ENCODE assay signal across 14 cellular contexts in the genomic region with DNA sequence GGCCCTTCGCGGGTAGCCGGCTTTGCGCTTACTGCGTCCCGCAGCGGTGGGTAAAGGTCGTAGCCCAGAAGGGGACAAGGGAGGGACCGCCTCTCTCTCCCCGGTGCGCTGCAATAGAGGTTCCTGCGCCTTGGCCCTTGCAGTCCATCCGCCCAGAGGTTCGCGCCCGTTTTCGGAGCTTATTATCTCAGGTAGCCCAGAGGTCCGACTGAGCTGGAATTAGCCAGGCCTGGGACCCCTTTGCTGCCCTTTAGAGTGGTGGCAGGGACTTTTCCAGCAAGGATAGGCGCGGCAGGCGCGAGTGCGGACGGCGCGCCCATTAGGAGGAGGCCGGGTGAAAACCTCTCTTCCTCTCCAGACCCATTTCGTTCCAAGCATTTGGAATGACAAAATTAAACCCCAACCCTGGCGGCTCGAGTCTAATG. TPM values are rescaled to one million over a fixed set of nuclear protein-coding genes. Genes with fewer than 3 reads are reported as not detected.
A peak's percentile ranks its signal among the peaks of the same experiment; 100 is the strongest.
DNase-seq lines count a peak whose midpoint lies in the region; ATAC-seq, FAIRE-seq and TF ChIP-seq lines count a peak whose summit lies in the region.
"Had no signal": no experiment of that assay in that cellular context is flagged by ENCODE, and none has a peak within 500 bp of the region (broad histone marks: within the 10 kb centered on the region; RNA-seq: fewer than 3 reads in every experiment).

No MANE protein-coding gene starts in this region.

- H4K8ac ChIP-seq in mesendoderm (ENCODE audit: low read depth, low read length): no peak overlapping the region

- H3K18ac ChIP-seq in mesendoderm (ENCODE audit: low read length): no peak overlapping the region

- peaks cover 90% of the 10 kb centered on the region for H3K27me3 Mint-ChIP-seq in activated CD4-positive, alpha-beta memory T cell treated with anti-CD3 and anti-CD28 coated beads, Interleukin-2, amount 10 ng/mL, durations not matched to agents 7 days and 5 days
- H3K27me3 Mint-ChIP-seq in activated CD4-positive, alpha-beta memory T cell treated with anti-CD3 and anti-CD28 coated beads for 36 hours: peaks cover 84% of the 10 kb centered on the region

- no peak for DNase-seq in activated CD4-positive, alpha-beta memory T cell treated with anti-CD3 and anti-CD28 coated beads, Interleukin-2, amount 10 ng/mL, durations not matched to agents 7 days and 5 days
- DNase-seq in activated CD4-positive, alpha-beta memory T cell treated with anti-CD3 and anti-CD28 coated beads for 36 hours: no peak
- DNase-seq in GM12878 (ENCODE audit: low read depth, low spot score) (no peak), mesendoderm (peak; percentile 47), SHP77 treated with DMSO at 0.1 percent for 48 hours (lab: John Stamatoyannopoulos, UW) (no peak)
- DNase-seq in stimulated activated naive CD8-positive, alpha-beta T cell treated with anti-CD3 and anti-CD28 coated beads, Interleukin-15, Interleukin-2, amounts not matched to agents 100 U/mL and 50 U/mL, for 24 hours: peak; percentile 20
- DNase-seq in activated CD4-positive, alpha-beta T cell treated with anti-CD3 and anti-CD28 coated beads, Interleukin-2, amount 50 U/mL, for 4 hours: no peak
- DNase-seq in stimulated activated naive CD4-positive, alpha-beta T cell (lab: John Stamatoyannopoulos, UW): no peak
- DNase-seq: erythroblast, kidney, MV-4-11 had no signal

- peaks cover 4% of the 10 kb centered on the region for H3K36me3 Mint-ChIP-seq in activated CD4-positive, alpha-beta memory T cell treated with anti-CD3 and anti-CD28 coated beads, Interleukin-2, amount 10 ng/mL, durations not matched to agents 7 days and 5 days (ENCODE audit: low read depth)
- H3K36me3 Mint-ChIP-seq in activated CD4-positive, alpha-beta memory T cell treated with anti-CD3 and anti-CD28 coated beads for 36 hours: no peaks in the 10 kb centered on the region

- H3K4me3 ChIP-seq in GM12878 (no peak overlapping the region), mesendoderm (ENCODE audit: low read length) (no peak overlapping the region)
- H3K4me3 ChIP-seq: A549, prostate gland had no signal

- peak overlapping the region; percentile 10 for H3K4me3 Mint-ChIP-seq in activated CD4-positive, alpha-beta memory T cell treated with anti-CD3 and anti-CD28 coated beads, Interleukin-2, amount 10 ng/mL, durations not matched to agents 7 days and 5 days
- H3K4me3 Mint-ChIP-seq in activated CD4-positive, alpha-beta memory T cell treated with anti-CD3 and anti-CD28 coated beads for 36 hours: no peak overlapping the region

- 52% methylated on average over 30 of the region's 30 CpGs for WGBS in GM12878 (ENCODE audit: insufficient coverage, insufficient replicate concordance, low lambda C conversion rate, missing lambda C conversion rate)
- WGBS in mesendoderm (ENCODE audit: extremely low coverage, insufficient coverage, low lambda C conversion rate): no CpG with 5 or more reads among the region's 30 CpGs

- no peak overlapping the region for H2AFZ ChIP-seq in GM12878 (ENCODE audit: control insufficient read depth, low read depth, low read length)

- H3K9me3 ChIP-seq in GM12878 (replicated peaks; ENCODE audit: control insufficient read depth, insufficient read depth, low read length): no peaks in the 10 kb centered on the region; the same call in 2 of the 3 replicates
- H3K9me3 ChIP-seq: A549, prostate gland had no signal

- no peak overlapping the region for H3K27ac Mint-ChIP-seq in activated CD4-positive, alpha-beta memory T cell treated with anti-CD3 and anti-CD28 coated beads, Interleukin-2, amount 10 ng/mL, durations not matched to agents 7 days and 5 days
- no peak overlapping the region for H3K27ac Mint-ChIP-seq in activated CD4-positive, alpha-beta memory T cell treated with anti-CD3 and anti-CD28 coated beads for 36 hours

- H3K79me2 ChIP-seq in GM12878 (ENCODE audit: control insufficient read depth, insufficient read depth, low read length) (no peaks in the 10 kb centered on the region), mesendoderm (ENCODE audit: control insufficient read depth, insufficient read depth, low read length) (no peaks in the 10 kb centered on the region)

- in situ Hi-C loops in GM12878 (cut with MboI): no loop called here

- H4K5ac ChIP-seq in mesendoderm (ENCODE audit: low read length): no peak overlapping the region

- no peak for TF ChIP-seq POLR2A in GM12878 (IDR thresholded peaks at IDR 0.05; ENCODE audit: low read depth, low read length)

- CTCF ChIA-PET in activated CD4-positive, alpha-beta memory T cell treated with anti-CD3 and anti-CD28 coated beads, Interleukin-2, amount 10 ng/mL, durations not matched to agents 7 days and 5 days (lab: Charles Lee): no interaction called here
- CTCF ChIA-PET in activated CD4-positive, alpha-beta memory T cell treated with anti-CD3 and anti-CD28 coated beads for 36 hours (lab: Charles Lee): no interaction called here
- CTCF ChIA-PET in GM12878 (lab: Yijun Ruan, JAX): no interaction called here

- intact Hi-C loops in activated CD4-positive, alpha-beta memory T cell treated with anti-CD3 and anti-CD28 coated beads for 36 hours (cut with micrococcal nuclease): no loop called here
- intact Hi-C loops in GM12878 (cut with micrococcal nuclease; ENCODE audit: unreplicated experiment): no loop called here

- TF ChIP-seq RAD21 in GM12878 (IDR thresholded peaks at IDR 0.05; ENCODE audit: insufficient read depth, low read depth, low read length): no peak

- H2BK5ac ChIP-seq in mesendoderm (ENCODE audit: low read length): no peak overlapping the region

- no peak overlapping the region for H3K9ac ChIP-seq in GM12878 (ENCODE audit: control insufficient read depth, insufficient read depth, low read length)
- no peak overlapping the region for H3K9ac ChIP-seq in mesendoderm (ENCODE audit: low read length)

- H3K79me1 ChIP-seq in mesendoderm (ENCODE audit: low read length): no peaks in the 10 kb centered on the region

- H3K27me3 ChIP-seq in GM12878 (replicated peaks in 1 of 2; ENCODE audit: control insufficient read depth in 2 of 2, insufficient read depth in 2 of 2, low read length in 1 of 2): peaks cover 32 to 58% of the 10 kb centered on the region in 2 experiments
- peaks cover 75% of the 10 kb centered on the region for H3K27me3 ChIP-seq in mesendoderm (ENCODE audit: insufficient read depth, low read length, poor library complexity)

- no peak overlapping the region for H3K23ac ChIP-seq in mesendoderm (ENCODE audit: low read length)

- no peak overlapping the region for H2AK5ac ChIP-seq in mesendoderm (ENCODE audit: low read length)

- ATAC-seq in GM12878: no peak
- no peak for ATAC-seq in stimulated activated naive CD8-positive, alpha-beta T cell treated with anti-CD3 and anti-CD28 coated beads, Interleukin-15, Interleukin-2, amounts not matched to agents 100 U/mL and 50 U/mL, for 24 hours
- ATAC-seq: A549 had no signal

- no peak overlapping the region for H2BK15ac ChIP-seq in mesendoderm (replicated peaks; ENCODE audit: low read depth)

- no peaks in the 10 kb centered on the region for H3K9me3 Mint-ChIP-seq in activated CD4-positive, alpha-beta memory T cell treated with anti-CD3 and anti-CD28 coated beads, Interleukin-2, amount 10 ng/mL, durations not matched to agents 7 days and 5 days
- no peaks in the 10 kb centered on the region for H3K9me3 Mint-ChIP-seq in activated CD4-positive, alpha-beta memory T cell treated with anti-CD3 and anti-CD28 coated beads for 36 hours

- no peaks in the 10 kb centered on the region for H3K4me1 ChIP-seq in GM12878 (ENCODE audit: control insufficient read depth, insufficient read depth, low read length)
- H3K4me1 ChIP-seq in mesendoderm (ENCODE audit: control insufficient read depth, low read depth, low read length): no peaks in the 10 kb centered on the region

- no peak for TF ChIP-seq EP300 in GM12878 (IDR thresholded peaks at IDR 0.05; ENCODE audit: borderline replicate concordance in 1 of 2, control insufficient read depth in 1 of 2, low read depth in 2 of 2, low read length in 2 of 2)

- H2BK120ac ChIP-seq in mesendoderm (ENCODE audit: low read depth, low read length): no peak overlapping the region

- no peak for FAIRE-seq in GM12878 (lab: Jason Lieb, UNC)
- FAIRE-seq: A549, kidney had no signal

- no TSS peak for BruUV-seq in GM12878 (replicated peaks; lab: Mats Ljungman, UMichigan)

- H3K4ac ChIP-seq in mesendoderm (ENCODE audit: low read depth, low read length): no peak overlapping the region

- RAD21 ChIA-PET in GM12878 (lab: Charles Lee; ENCODE audit: unreplicated experiment): no interaction called here

- no peaks in the 10 kb centered on the region for H4K20me1 ChIP-seq in GM12878 (ENCODE audit: control insufficient read depth, insufficient read depth)

- SMC1A ChIA-PET in GM12878 (lab: Charles Lee; ENCODE audit: uncharacterized antibody, unreplicated experiment): interaction anchor here (0.6 kb wide), 1 partner anchor 109 kb away, joined by 4 read pairs; no protein-coding TSS in a partner anchor

- POLR2A ChIA-PET in activated CD4-positive, alpha-beta memory T cell treated with anti-CD3 and anti-CD28 coated beads, Interleukin-2, amount 10 ng/mL, durations not matched to agents 7 days and 5 days (lab: Charles Lee): no interaction called here
- POLR2A ChIA-PET in activated CD4-positive, alpha-beta memory T cell treated with anti-CD3 and anti-CD28 coated beads for 36 hours (lab: Charles Lee): no interaction called here
- POLR2A ChIA-PET in GM12878 (lab: Charles Lee): no interaction called here

- H3K56ac ChIP-seq in mesendoderm (ENCODE audit: low read length): peak overlapping the region; percentile 19

- TF ChIP-seq CTCF in GM12878 (IDR thresholded peaks at IDR 0.05 in 2 of 3, conservative IDR thresholded peaks at IDR 0.05 in 1 of 3; ENCODE audit: control insufficient read depth in 2 of 3, extremely low read depth in 1 of 3, insufficient read depth in 1 of 3, low read depth in 3 of 3, low read length in 3 of 3): no peak

- H3K27ac ChIP-seq in GM12878 (ENCODE audit: control insufficient read depth, insufficient read depth): no peak overlapping the region
- H3K27ac ChIP-seq in mesendoderm (ENCODE audit: low read depth, low read length): no peak overlapping the region
- H3K27ac ChIP-seq: A549, prostate gland had no signal

- no peaks in the 10 kb centered on the region for H3K36me3 ChIP-seq in GM12878 (ENCODE audit: control insufficient read depth in 2 of 2, insufficient read depth in 2 of 2, low read length in 1 of 2)
- no peaks in the 10 kb centered on the region for H3K36me3 ChIP-seq in mesendoderm (ENCODE audit: control insufficient read depth, insufficient read depth, low read length)
- H3K36me3 ChIP-seq: prostate gland had no signal

- H3K4me2 ChIP-seq in GM12878 (ENCODE audit: control insufficient read depth, insufficient read depth) (0 out of 2 replicates have a peak overlapping the region, but pooled peaks have one; percentile 15), mesendoderm (ENCODE audit: low read length) (peak overlapping the region; percentile 53)
- H3K4me2 ChIP-seq: A549 had no signal

- peaks cover 26% of the 10 kb centered on the region for H3K4me1 Mint-ChIP-seq in activated CD4-positive, alpha-beta memory T cell treated with anti-CD3 and anti-CD28 coated beads, Interleukin-2, amount 10 ng/mL, durations not matched to agents 7 days and 5 days
- H3K4me1 Mint-ChIP-seq in activated CD4-positive, alpha-beta memory T cell treated with anti-CD3 and anti-CD28 coated beads for 36 hours (ENCODE audit: low read depth): peaks cover 35% of the 10 kb centered on the region

RNA-seq across cellular contexts. Expression of a gene that starts 5.0 kb away (rescaled TPM):
- total RNA-seq in activated CD4-positive, alpha-beta memory T cell treated with anti-CD3 and anti-CD28 coated beads, Interleukin-2, amount 10 ng/mL, durations not matched to agents 7 days and 5 days: not detected
- not detected for total RNA-seq in activated CD4-positive, alpha-beta memory T cell treated with anti-CD3 and anti-CD28 coated beads for 36 hours
- total RNA-seq in GM12878 (2013; cell fraction: nucleolus; rRNA removed): not detected in 2 replicates
- total RNA-seq in GM12878 (2014; rRNA removed) (not detected in 2 replicates), GM12878 (2014; rRNA removed; fragmentation: Illumina TruSeq; extraction: Trizol) (not detected in 2 replicates), GM12878 (2021) (not detected in 2 replicates)
- polyA plus RNA-seq in GM12878 (2011; ENCODE audit: low read depth): 0.56 TPM
- polyA plus RNA-seq in GM12878 (2011; rRNA removed) (0.04 TPM in 1 of 2 replicates, not detected in the other), GM12878 (2014; fragmentation: Illumina TruSeq; extraction: Trizol) (not detected in 2 replicates), GM12878 (2014; fragmentation: Nextera tagmentation; extraction: Ambion mirVana) (under 1 TPM; 0.05 TPM), GM12878 (2014; rRNA removed) (not detected in 2 replicates), GM12878 (2016; fragmentation: Nextera tagmentation; extraction: Ambion mirVana) (under 1 TPM; 0.59 to 0.80 TPM)
- polyA plus RNA-seq in GM12878 (2011; cell fraction: cytosol; rRNA removed): 0.02 TPM in 1 of 2 replicates, not detected in the other
- 0.03 TPM in 2 replicates for polyA plus RNA-seq in GM12878 (2011; cell fraction: nucleus; rRNA removed)
- 0.53 and 0.95 TPM in 2 replicates for polyA plus RNA-seq in GM12878 (2012)
- not detected in 2 replicates for polyA minus RNA-seq in GM12878 (2011; rRNA and poly(A)+ RNA removed)
- not detected in 2 replicates for polyA minus RNA-seq in GM12878 (2011; cell fraction: cytosol; rRNA and poly(A)+ RNA removed)
- not detected in 2 replicates for polyA minus RNA-seq in GM12878 (2011; cell fraction: nucleus; rRNA and poly(A)+ RNA removed)
- polyA plus RNA-seq in mesendoderm (2013, experiment 1 of 2): 0.21 TPM
- 0.18 TPM for polyA plus RNA-seq in mesendoderm (2013, experiment 2 of 2)
- total RNA-seq: activated CD8-positive, alpha-beta memory T cell treated with anti-CD3 and anti-CD28 coated beads for 36 hours; kidney; prostate gland had no signal

Comparison
In these comparisons a context has a peak if more than half of its experiments do, and no peak if none do; other contexts are left out.
1. DNase-seq: peak in mesendoderm (single experiment) and stimulated activated naive CD8-positive, alpha-beta T cell treated with anti-CD3 and anti-CD28 coated beads, Interleukin-15, Interleukin-2, amounts not matched to agents 100 U/mL and 50 U/mL, for 24 hours (single experiment); none in activated CD4-positive, alpha-beta memory T cell treated with anti-CD3 and anti-CD28 coated beads, Interleukin-2, amount 10 ng/mL, durations not matched to agents 7 days and 5 days (single experiment), activated CD4-positive, alpha-beta memory T cell treated with anti-CD3 and anti-CD28 coated beads for 36 hours (single experiment), GM12878 (single experiment), SHP77 treated with DMSO at 0.1 percent for 48 hours (single experiment), activated CD4-positive, alpha-beta T cell treated with anti-CD3 and anti-CD28 coated beads, Interleukin-2, amount 50 U/mL, for 4 hours (0 of 2) and stimulated activated naive CD4-positive, alpha-beta T cell (0 of 6).